In the genomic region with DNA sequence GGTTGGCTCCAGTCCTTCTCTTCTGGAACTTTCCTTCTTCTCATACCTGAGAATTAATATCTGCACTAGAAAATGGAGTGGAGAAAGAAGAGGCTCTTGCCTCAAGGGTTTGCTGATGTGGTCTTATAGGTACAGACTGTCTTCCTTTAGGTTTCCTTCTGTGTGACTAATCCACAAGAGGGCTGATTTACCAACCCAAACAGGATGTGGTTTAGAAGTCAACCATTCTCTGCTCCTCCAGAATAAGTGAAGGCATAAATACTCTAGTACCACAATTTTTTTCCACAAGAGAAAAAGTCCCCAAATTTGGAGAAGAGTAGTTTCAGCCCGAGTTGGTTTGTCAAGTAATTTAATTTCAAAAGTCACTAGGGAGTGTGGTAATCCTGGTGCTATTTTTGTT, we compare ENCODE assay signal across 1 cellular context.
TF ChIP-seq lines count a peak whose summit lies in the region.

No MANE protein-coding gene starts in this region.

TF ChIP-seq in A549, 52 proteins besides CTCF, POLR2A, EP300 and RAD21 (continued from another document):
- TF ChIP-seq, protein P1, sequence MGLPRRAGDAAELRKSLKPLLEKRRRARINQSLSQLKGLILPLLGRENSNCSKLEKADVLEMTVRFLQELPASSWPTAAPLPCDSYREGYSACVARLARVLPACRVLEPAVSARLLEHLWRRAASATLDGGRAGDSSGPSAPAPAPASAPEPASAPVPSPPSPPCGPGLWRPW (IDR thresholded peaks at IDR 0.05) = no peak
- no peak for TF ChIP-seq RFX5 (IDR thresholded peaks at IDR 0.05)
- no peak for TF ChIP-seq SREBF2 (IDR thresholded peaks at IDR 0.05)
TF ChIP-seq in A549: peak in this region for 0.
